In genomic region chr15:94066811-94067210, GRCh38 we compare ENCODE assay signal across 35 cellular contexts.
"Had no signal": no experiment of that assay in that cellular context is flagged by ENCODE, and none has a peak within 500 bp of the region (broad histone marks: within the 10 kb centered on the region; RNA-seq: fewer than 3 reads in every experiment).

No MANE protein-coding gene starts in this region.

- H3K9me3 ChIP-seq: MG63 had no signal

- H3K4me3 ChIP-seq: MG63 had no signal

- H3K36me3 ChIP-seq: MG63 had no signal

- DNase-seq: Karpas-422, Kasumi-1, MG63, MM.1S, MV-4-11, NCI-H1048, NCI-H1092, NCI-H1092 treated with DMSO at 0.1 percent for 48 hours, NCI-H1105, NCI-H1105 treated with DMSO at 0.1 percent for 48 hours, NCI-H1417, NCI-H1417 treated with DMSO at 0.1 percent for 48 hours, NCI-H1436, NCI-H1436 treated with DMSO at 0.1 percent for 48 hours, NCI-H146, NCI-H1694, NCI-H1694 treated with DMSO at 0.1 percent for 48 hours, NCI-H187, NCI-H187 treated with DMSO at 0.1 percent for 48 hours, NCI-H1930, NCI-H2029, NCI-H2029 treated with DMSO at 0.1 percent for 48 hours, NCI-H2081, NCI-H2081 treated with DMSO at 0.1 percent for 48 hours, NCI-H2107, NCI-H2171, NCI-H2171 treated with DMSO at 0.1 percent for 48 hours, NCI-H2227 treated with DMSO at 0.1 percent for 48 hours, NCI-H226, NCI-H345, NCI-H446, NCI-H446 treated with DMSO at 0.1 percent for 48 hours, NCI-H510A, NCI-H510A treated with DMSO at 0.1 percent for 48 hours, NCI-H524 had no signal
